ENCODE assay signal across 1 cellular context in genomic region chr17:29880031-29880430, GRCh38.
TF ChIP-seq lines count a peak whose summit lies in the region.

No MANE protein-coding gene starts in this region.

TF ChIP-seq in IMR-90, 13 proteins besides CTCF, POLR2A, EP300 and RAD21:
- TF ChIP-seq USF2 (IDR thresholded peaks at IDR 0.05; ENCODE audit: low read depth, low read length) (no peak), MXI1 (IDR thresholded peaks at IDR 0.05; ENCODE audit: borderline replicate concordance, low read depth, low read length) (no peak), MAFK (IDR thresholded peaks at IDR 0.05; ENCODE audit: low read depth, low read length) (no peak), CHD1 (IDR thresholded peaks at IDR 0.05; ENCODE audit: low read depth, low read length) (no peak), MAZ (IDR thresholded peaks at IDR 0.05; ENCODE audit: borderline replicate concordance, low read depth, low read length) (no peak), CEBPB (IDR thresholded peaks at IDR 0.05; ENCODE audit: low read depth, low read length) (no peak), RFX5 (IDR thresholded peaks at IDR 0.05; ENCODE audit: low read depth, low read length) (no peak), SMC3 (IDR thresholded peaks at IDR 0.05; ENCODE audit: low read depth, low read length) (no peak), BHLHE40 (IDR thresholded peaks at IDR 0.05; ENCODE audit: low read depth, low read length) (no peak), FOS (IDR thresholded peaks at IDR 0.05; ENCODE audit: low read depth, low read length) (no peak), RCOR1 (IDR thresholded peaks at IDR 0.05; ENCODE audit: insufficient replicate concordance, low read length) (no peak), ELK1 (IDR thresholded peaks at IDR 0.05; ENCODE audit: borderline replicate concordance, low read depth, low read length) (no peak), NFE2L2 (IDR thresholded peaks at IDR 0.05; ENCODE audit: low read depth, low read length) (no peak)
